8 cellular contexts compared by ENCODE assay signal in genomic region chr17:38415250-38416194, GRCh38. TPM values are rescaled to one million over a fixed set of nuclear protein-coding genes. Genes with fewer than 3 reads are reported as not detected.
DNase-seq lines count a peak whose midpoint lies in the region; ATAC-seq and TF ChIP-seq lines count a peak whose summit lies in the region.

No MANE protein-coding gene starts in this region.

- DNase-seq in NT2/D1 (ENCODE audit: low read depth, low spot score) (no peak), caudate nucleus (lab: John Stamatoyannopoulos, UW) (peak in 19 of 61 donors; percentile 16 to 72 (median 37)), myocyte (ENCODE audit: low read depth) (peak; percentile 89), immature natural killer cell (no peak)
- DNase-seq in stimulated activated naive CD4-positive, alpha-beta T cell (lab: John Stamatoyannopoulos, UW): no peak

- H3K9ac ChIP-seq in ES-I3 (ENCODE audit: low read depth, low read length) (peak overlapping the region; percentile 80), KMS-11 (peak overlapping the region; percentile 96), NT2/D1 (ENCODE audit: insufficient read length, low read depth) (peak overlapping the region; percentile 87)

- H4K20me1 ChIP-seq in KMS-11 (ENCODE audit: insufficient read depth): no peaks in the 10 kb centered on the region

- no peaks in the 10 kb centered on the region for H3K9me3 Mint-ChIP-seq in immature natural killer cell

- H3K4me2 ChIP-seq in KMS-11: peak overlapping the region; percentile 100

- H3K4me3 Mint-ChIP-seq in immature natural killer cell: no peak overlapping the region

- H3K79me2 ChIP-seq in KMS-11 (ENCODE audit: insufficient read depth, low read depth): no peaks in the 10 kb centered on the region

- H3K4me1 ChIP-seq in ES-I3 (ENCODE audit: insufficient read depth, low read length) (peaks cover 15% of the 10 kb centered on the region; the same call in 1 of the 2 replicates), KMS-11 (ENCODE audit: low read depth, poor library complexity, severe bottlenecking) (peaks cover 39% of the 10 kb centered on the region), NT2/D1 (ENCODE audit: insufficient read depth, insufficient read length) (peaks cover 31% of the 10 kb centered on the region)

- H3K9me3 ChIP-seq in ES-I3 (ENCODE audit: control insufficient read depth, insufficient read depth, low read length): no peaks in the 10 kb centered on the region
- H3K9me3 ChIP-seq in NT2/D1 (ENCODE audit: insufficient read depth, low read length): no peaks in the 10 kb centered on the region

- H3K27me3 ChIP-seq in KMS-11 (ENCODE audit: insufficient read depth, low read depth): no peaks in the 10 kb centered on the region
- H3K27me3 ChIP-seq in NT2/D1 (ENCODE audit: insufficient read depth, insufficient read length): peaks cover 38% of the 10 kb centered on the region

- H3K36me3 ChIP-seq in ES-I3 (ENCODE audit: insufficient read depth, low read length) (no peaks in the 10 kb centered on the region), KMS-11 (ENCODE audit: insufficient read depth) (no peaks in the 10 kb centered on the region), NT2/D1 (ENCODE audit: insufficient read depth, insufficient read length, low read length) (no peaks in the 10 kb centered on the region)

- H3K4me3 ChIP-seq in KMS-11 (IDR thresholded peaks at IDR 0.05; ENCODE audit: insufficient read depth, low read depth, low read length): peak overlapping the region; percentile 64
- peak overlapping the region; percentile 41 for H3K4me3 ChIP-seq in NT2/D1 (ENCODE audit: insufficient read length, low read depth)

- H3K27ac Mint-ChIP-seq in immature natural killer cell: no peak overlapping the region

- ATAC-seq in HG03095 (IDR thresholded peaks at IDR 0.05; ENCODE audit: unreplicated experiment): no peak

- peak overlapping the region; percentile 99 for H3K27ac ChIP-seq in KMS-11
- H3K27ac ChIP-seq in caudate nucleus (ENCODE audit: low read depth, low read length): peak overlapping the region; percentile 44

- TF ChIP-seq CTCF in KMS-11 (conservative IDR thresholded peaks at IDR 0.05; ENCODE audit: low read depth, low read length): no peak

- H3K36me3 Mint-ChIP-seq in immature natural killer cell: no peaks in the 10 kb centered on the region

- H2AFZ ChIP-seq in KMS-11 (ENCODE audit: low read depth): peak overlapping the region; percentile 96

- peaks cover 6 to 21% (median 10%) of the 10 kb centered on the region in 3 donors for H3K27me3 Mint-ChIP-seq in immature natural killer cell (ENCODE audit: low read depth in 3 of 3)

- peaks cover 0 to 2% of the 10 kb centered on the region in 2 donors for H3K4me1 Mint-ChIP-seq in immature natural killer cell

RNA-seq across cellular contexts. Expression of gene ARHGAP23, which starts 12.7 kb away (rescaled TPM):
- total RNA-seq in myocyte: 68.6 and 73.9 TPM in 2 replicates
- 98.4 TPM for polyA plus RNA-seq in myocyte (2012)
- not detected for polyA plus RNA-seq in immature natural killer cell
